Comparison of ENCODE assay signal across 17 cellular contexts in genomic region chr1:167482184-167482583, GRCh38. TPM values are rescaled to one million over a fixed set of nuclear protein-coding genes. Genes with fewer than 3 reads are reported as not detected.
DNase-seq lines count a peak whose midpoint lies in the region; TF ChIP-seq lines count a peak whose summit lies in the region.
"Had no signal": no experiment of that assay in that cellular context is flagged by ENCODE, and none has a peak within 500 bp of the region (broad histone marks: within the 10 kb centered on the region; RNA-seq: fewer than 3 reads in every experiment).

No MANE protein-coding gene starts in this region.

- no peaks in the 10 kb centered on the region for H4K20me1 ChIP-seq in SK-N-SH (ENCODE audit: insufficient read depth)

- TF ChIP-seq CTCF in endothelial cell (IDR thresholded peaks at IDR 0.05; ENCODE audit: unreplicated experiment): no peak
- TF ChIP-seq CTCF in SK-N-SH (IDR thresholded peaks at IDR 0.05): no peak

- WGBS in SK-N-SH (ENCODE audit: low lambda C conversion rate): 50% methylated on average over 3 of the region's 4 CpGs

- H3K9me3 Mint-ChIP-seq in activated naive CD8-positive, alpha-beta T cell (ENCODE audit: low read depth): no peaks in the 10 kb centered on the region
- H3K9me3 Mint-ChIP-seq in endothelial cell (ENCODE audit: unreplicated experiment): no peaks in the 10 kb centered on the region

- H3K4me1 ChIP-seq in SK-N-SH (ENCODE audit: control insufficient read depth in 1 of 2, insufficient read depth in 2 of 2, low read depth in 1 of 2, low read length in 1 of 2): no peaks in the 10 kb centered on the region
- H3K4me1 ChIP-seq: pancreas had no signal

- H3K4me3 ChIP-seq in Jurkat, Clone E6-1 (ENCODE audit: low read length): no peak overlapping the region
- H3K4me3 ChIP-seq in SK-N-SH (ENCODE audit: low read depth in 2 of 2, low read length in 1 of 2): no peak overlapping the region
- H3K4me3 ChIP-seq: cardiac muscle cell, pancreas, spleen had no signal

- H2AFZ ChIP-seq in SK-N-SH (ENCODE audit: low read depth): no peak overlapping the region

- no peak for TF ChIP-seq EP300 in SK-N-SH (IDR thresholded peaks at IDR 0.05; ENCODE audit: borderline replicate concordance in 1 of 2, low read depth in 1 of 2, low read length in 1 of 2)

- H3K27me3 ChIP-seq in SK-N-SH (ENCODE audit: insufficient read depth): peaks cover 7% of the 10 kb centered on the region; the same call in 1 of the 2 replicates
- H3K27me3 ChIP-seq: cardiac muscle cell, pancreas, spleen had no signal

- no peak for TF ChIP-seq RAD21 in SK-N-SH (IDR thresholded peaks at IDR 0.05; ENCODE audit: low read length)

- intact Hi-C loops in posterior vena cava (cut with DNase I): no loop called here

- peak overlapping the region; percentile 67 for H3K4me3 Mint-ChIP-seq in activated naive CD8-positive, alpha-beta T cell
- H3K4me3 Mint-ChIP-seq in endothelial cell (ENCODE audit: unreplicated experiment): no peak overlapping the region

- H3K9me3 ChIP-seq in SK-N-SH: no peaks in the 10 kb centered on the region
- H3K9me3 ChIP-seq: pancreas, spleen had no signal

- H3K36me3 ChIP-seq in SK-N-SH (replicated peaks in 1 of 2; ENCODE audit: control insufficient read depth in 1 of 2, insufficient read depth in 2 of 2, low read length in 1 of 2): no peaks in the 10 kb centered on the region
- H3K36me3 ChIP-seq: cardiac muscle cell, pancreas, spleen had no signal

- H3K36me3 Mint-ChIP-seq in activated naive CD8-positive, alpha-beta T cell: peaks cover 20% of the 10 kb centered on the region
- H3K36me3 Mint-ChIP-seq in endothelial cell (ENCODE audit: low read depth, unreplicated experiment): peaks cover 3% of the 10 kb centered on the region

- H3K4me1 Mint-ChIP-seq in activated naive CD8-positive, alpha-beta T cell (ENCODE audit: low read depth): peaks cover 94% of the 10 kb centered on the region
- no peaks in the 10 kb centered on the region for H3K4me1 Mint-ChIP-seq in endothelial cell (ENCODE audit: unreplicated experiment)

- POLR2A ChIA-PET in SK-N-SH (lab: Yijun Ruan, JAX): no interaction called here

- CTCF ChIA-PET in SK-N-SH (lab: Yijun Ruan, JAX): interaction anchor here (1.3 kb wide), 1 partner anchor 12 kb away, joined by 3 read pairs; no protein-coding TSS in a partner anchor

- peak overlapping the region; percentile 96 for H3K27ac Mint-ChIP-seq in activated naive CD8-positive, alpha-beta T cell
- H3K27ac Mint-ChIP-seq in endothelial cell (ENCODE audit: unreplicated experiment): no peak overlapping the region

- peak; percentile 58 for DNase-seq in Jurkat, Clone E6-1 (ENCODE audit: low read depth, low spot score)
- peak; percentile 52 for DNase-seq in activated CD4-positive, alpha-beta T cell treated with anti-CD3 and anti-CD28 coated beads, Interleukin-2, amount 50 U/mL, for 1 hour
- DNase-seq in stimulated activated CD4-positive, alpha-beta T cell treated with anti-CD3 and anti-CD28 coated beads, Interleukin-4, amount 100 ng/mL, for 24 hours: peak; percentile 49
- DNase-seq in endothelial cell (ENCODE audit: low spot score) (no peak), posterior vena cava (ENCODE audit: low spot score) (no peak), anterior cingulate cortex (lab: John Stamatoyannopoulos, UW) (no peak), SK-N-SH (no peak)
- DNase-seq: activated gamma-delta T cell, AML-193, KBM-7, NCI-H1436 treated with DMSO at 0.1 percent for 48 hours, NCI-H526, pancreas, spleen had no signal

- H3K9ac ChIP-seq in SK-N-SH: no peak overlapping the region

- H3K27ac ChIP-seq in SK-N-SH (ENCODE audit: low read depth in 2 of 2, low read length in 1 of 2): no peak overlapping the region
- H3K27ac ChIP-seq: cardiac muscle cell, pancreas had no signal

- H3K79me2 ChIP-seq in SK-N-SH (ENCODE audit: insufficient read depth): no peaks in the 10 kb centered on the region

- H3K27me3 Mint-ChIP-seq in activated naive CD8-positive, alpha-beta T cell: no peaks in the 10 kb centered on the region
- H3K27me3 Mint-ChIP-seq in endothelial cell (ENCODE audit: unreplicated experiment): peaks cover 7% of the 10 kb centered on the region

- no peaks in the 10 kb centered on the region for H3F3A ChIP-seq in SK-N-SH (replicated peaks; ENCODE audit: insufficient read depth)

- no peaks in the 10 kb centered on the region for H3K9me2 ChIP-seq in SK-N-SH

- no peak overlapping the region for H3K4me2 ChIP-seq in SK-N-SH

TF ChIP-seq in SK-N-SH, 30 proteins besides CTCF, POLR2A, EP300 and RAD21:
- TF ChIP-seq IRF3 (IDR thresholded peaks at IDR 0.05; ENCODE audit: low read depth, low read length) (no peak), FOXM1 (IDR thresholded peaks at IDR 0.05; ENCODE audit: low read depth) (no peak), MEF2A (IDR thresholded peaks at IDR 0.05; ENCODE audit: borderline replicate concordance, low read depth) (no peak), NFIC (IDR thresholded peaks at IDR 0.05; ENCODE audit: borderline replicate concordance) (no peak), TCF12 (IDR thresholded peaks at IDR 0.05) (no peak)

RNA-seq across cellular contexts. Expression of gene CD247, which starts 36.1 kb away (rescaled TPM):
- polyA plus RNA-seq in Jurkat, Clone E6-1 (2012; ENCODE audit: insufficient read depth, insufficient read length): 109 TPM
- total RNA-seq in endothelial cell (ENCODE audit: unreplicated experiment) (not detected), posterior vena cava (1 to 10 TPM; 1.3 to 2.0 TPM)
- 0.08 TPM in 1 of 2 replicates, not detected in the other for polyA plus RNA-seq in SK-N-SH (2012; rRNA removed)
- 0.05 TPM in 1 of 2 replicates, not detected in the other for polyA plus RNA-seq in SK-N-SH (2012; cell fraction: cytosol; rRNA removed)
- 0.04 TPM in 1 of 2 replicates, not detected in the other for polyA plus RNA-seq in SK-N-SH (2012; cell fraction: nucleus; rRNA removed)
- polyA plus RNA-seq: cardiac muscle cell, keratinocyte had no signal

Comparison
In these comparisons a context has a peak if more than half of its experiments do, and no peak if none do; other contexts are left out.
1. DNase-seq: peak in Jurkat, Clone E6-1 (single experiment), activated CD4-positive, alpha-beta T cell treated with anti-CD3 and anti-CD28 coated beads, Interleukin-2, amount 50 U/mL, for 1 hour (single experiment) and stimulated activated CD4-positive, alpha-beta T cell treated with anti-CD3 and anti-CD28 coated beads, Interleukin-4, amount 100 ng/mL, for 24 hours (single experiment); none in endothelial cell (single experiment), posterior vena cava (single experiment), anterior cingulate cortex (0 of 58) and SK-N-SH (single experiment).